ENCODE assay signal across 16 cellular contexts in the genomic region with DNA sequence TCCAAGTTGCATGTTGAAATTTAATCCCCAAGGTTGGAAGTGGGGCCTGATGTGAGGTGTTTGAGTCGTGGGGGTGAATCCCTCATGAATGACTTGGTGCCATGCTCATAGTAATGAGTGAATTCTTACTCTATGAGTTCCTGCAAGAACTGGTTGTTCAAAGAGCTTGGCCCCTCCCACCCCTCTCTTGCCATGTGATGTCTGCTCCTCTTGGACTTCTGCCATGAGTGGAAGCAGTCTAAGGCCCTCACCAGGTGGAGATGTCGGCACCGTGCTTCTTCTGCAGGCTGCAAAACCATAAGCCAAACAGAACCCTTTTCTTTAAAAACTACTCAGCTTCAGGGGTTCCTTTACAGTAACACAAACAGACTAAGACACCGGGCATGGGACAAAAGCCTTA. TPM values are rescaled to one million over a fixed set of nuclear protein-coding genes. Genes with fewer than 3 reads are reported as not detected.
DNase-seq lines count a peak whose midpoint lies in the region; ATAC-seq, FAIRE-seq and TF ChIP-seq lines count a peak whose summit lies in the region.
"Had no signal": no experiment of that assay in that cellular context is flagged by ENCODE, and none has a peak within 500 bp of the region (broad histone marks: within the 10 kb centered on the region; RNA-seq: fewer than 3 reads in every experiment).

No MANE protein-coding gene starts in this region.

- intact Hi-C loops in Calu3 (cut with micrococcal nuclease; ENCODE audit: unreplicated experiment): no loop called here

- TF ChIP-seq CTCF in Calu3 (IDR thresholded peaks at IDR 0.05; ENCODE audit: unreplicated experiment): no peak

- H3K36me3 Mint-ChIP-seq in Calu3 (ENCODE audit: insufficient read depth, unreplicated experiment): no peaks in the 10 kb centered on the region
- no peaks in the 10 kb centered on the region for H3K36me3 Mint-ChIP-seq in T-helper 2 cell treated with Interferon-gamma antibody and Interleukin-4, amounts not matched to agents 5 μg/mL and 100 μg/mL, for 36 hours (ENCODE audit: low read depth)
- no peaks in the 10 kb centered on the region for H3K36me3 Mint-ChIP-seq in activated T-cell treated with anti-CD3 and anti-CD28 coated beads, Interleukin-2, amount 50 U/mL, for 4 hours (ENCODE audit: insufficient read depth)
- H3K36me3 Mint-ChIP-seq: mesothelial cell of epicardium had no signal

- peak; percentile 61 for DNase-seq in A172 (ENCODE audit: low spot score)
- peak; percentile 45 for DNase-seq in Calu3
- peak; percentile 44 for DNase-seq in RCC 7860 (ENCODE audit: low spot score)
- no peak for DNase-seq in T-helper 2 cell treated with Interferon-gamma antibody and Interleukin-4, amounts not matched to agents 5 μg/mL and 100 μg/mL, for 36 hours (ENCODE audit: low spot score)
- DNase-seq in GDM1 (lab: John Stamatoyannopoulos, UW): no peak
- no peak for DNase-seq in activated T-cell treated with anti-CD3 and anti-CD28 coated beads, Interleukin-2, amount 50 U/mL, for 4 hours
- DNase-seq: activated T-cell treated with anti-CD3 and anti-CD28 coated beads, Interleukin-2, amount 50 U/mL, for 72 hours; glutamatergic neuron; NCI-H524 treated with DMSO at 0.1 percent for 48 hours; T-helper 9 cell; trophoblast cell had no signal

- H3K27ac Mint-ChIP-seq in Calu3 (ENCODE audit: unreplicated experiment): no peak overlapping the region
- no peak overlapping the region for H3K27ac Mint-ChIP-seq in T-helper 2 cell treated with Interferon-gamma antibody and Interleukin-4, amounts not matched to agents 5 μg/mL and 100 μg/mL, for 36 hours
- H3K27ac Mint-ChIP-seq: activated T-cell treated with anti-CD3 and anti-CD28 coated beads, Interleukin-2, amount 50 U/mL, for 72 hours had no signal

- FAIRE-seq in RCC 7860 (lab: Jason Lieb, UNC): no peak
- FAIRE-seq: GM12892 had no signal

- no peak overlapping the region for H3K4me3 Mint-ChIP-seq in Calu3 (ENCODE audit: low read depth, unreplicated experiment)
- no peak overlapping the region for H3K4me3 Mint-ChIP-seq in T-helper 2 cell treated with Interferon-gamma antibody and Interleukin-4, amounts not matched to agents 5 μg/mL and 100 μg/mL, for 36 hours
- no peak overlapping the region for H3K4me3 Mint-ChIP-seq in activated T-cell treated with anti-CD3 and anti-CD28 coated beads, Interleukin-2, amount 50 U/mL, for 4 hours
- H3K4me3 Mint-ChIP-seq: activated T-cell treated with anti-CD3 and anti-CD28 coated beads, Interleukin-2, amount 50 U/mL, for 72 hours; mesothelial cell of epicardium had no signal

- H3K9me3 Mint-ChIP-seq in Calu3 (ENCODE audit: low read depth, unreplicated experiment): no peaks in the 10 kb centered on the region
- no peaks in the 10 kb centered on the region for H3K9me3 Mint-ChIP-seq in T-helper 2 cell treated with Interferon-gamma antibody and Interleukin-4, amounts not matched to agents 5 μg/mL and 100 μg/mL, for 36 hours
- no peaks in the 10 kb centered on the region for H3K9me3 Mint-ChIP-seq in activated T-cell treated with anti-CD3 and anti-CD28 coated beads, Interleukin-2, amount 50 U/mL, for 4 hours
- H3K9me3 Mint-ChIP-seq: activated T-cell treated with anti-CD3 and anti-CD28 coated beads, Interleukin-2, amount 50 U/mL, for 72 hours; mesothelial cell of epicardium had no signal

- H3K4me1 Mint-ChIP-seq in Calu3 (ENCODE audit: low read depth, unreplicated experiment): peaks cover 35% of the 10 kb centered on the region
- H3K4me1 Mint-ChIP-seq in T-helper 2 cell treated with Interferon-gamma antibody and Interleukin-4, amounts not matched to agents 5 μg/mL and 100 μg/mL, for 36 hours (ENCODE audit: low read depth): peaks cover 35% of the 10 kb centered on the region
- peaks cover 48% of the 10 kb centered on the region for H3K4me1 Mint-ChIP-seq in activated T-cell treated with anti-CD3 and anti-CD28 coated beads, Interleukin-2, amount 50 U/mL, for 4 hours (ENCODE audit: low read depth)

- ATAC-seq in esophagus mucosa: peak; percentile 78
- ATAC-seq in GM19328 (IDR thresholded peaks at IDR 0.05; ENCODE audit: unreplicated experiment): no peak
- ATAC-seq in activated T-cell treated with anti-CD3 and anti-CD28 coated beads, Interleukin-2, amount 50 U/mL, for 4 hours: no peak
- ATAC-seq: activated T-cell treated with anti-CD3 and anti-CD28 coated beads, Interleukin-2, amount 50 U/mL, for 72 hours had no signal

- CTCF ChIA-PET in Calu3 (lab: Charles Lee): interaction anchor here (0.6 to 4.4 kb wide), 4 partner anchors 36 to 594 kb away, joined by 4 to 24 read pairs (median 6); partner anchors contain the start of gene LAMB3

- H3K27me3 Mint-ChIP-seq in Calu3 (ENCODE audit: unreplicated experiment): peaks cover 15% of the 10 kb centered on the region
- peaks cover 12% of the 10 kb centered on the region for H3K27me3 Mint-ChIP-seq in T-helper 2 cell treated with Interferon-gamma antibody and Interleukin-4, amounts not matched to agents 5 μg/mL and 100 μg/mL, for 36 hours (ENCODE audit: low read depth)
- H3K27me3 Mint-ChIP-seq in activated T-cell treated with anti-CD3 and anti-CD28 coated beads, Interleukin-2, amount 50 U/mL, for 4 hours (ENCODE audit: low read depth): no peaks in the 10 kb centered on the region

- BruUV-seq in Calu3 (replicated peaks; lab: Mats Ljungman, UMichigan): no TSS peak

RNA-seq across cellular contexts. Expression of gene G0S2, which starts 14.3 kb away (rescaled TPM):
- total RNA-seq in A172 (2014; rRNA removed; shearing (Covaris generic)): not detected in 2 replicates
- total RNA-seq in Calu3 (2022) (2.4 and 4.0 TPM in 2 replicates), esophagus mucosa (2.3 TPM)
- 10 to 100 TPM; 16.3 to 55.6 (median 39.0) TPM for total RNA-seq in activated T-cell treated with anti-CD3 and anti-CD28 coated beads, Interleukin-2, amount 50 U/mL, for 4 hours

RNA-seq across cellular contexts. Expression of gene HSD11B1, which starts 15.2 kb away (rescaled TPM):
- total RNA-seq in A172 (2014; rRNA removed; shearing (Covaris generic)): 0.69 and 1.5 TPM in 2 replicates
- 0.59 TPM in 1 of 2 replicates, not detected in the other for total RNA-seq in Calu3 (2022)
- total RNA-seq in esophagus mucosa: 0.36 TPM
- total RNA-seq in activated T-cell treated with anti-CD3 and anti-CD28 coated beads, Interleukin-2, amount 50 U/mL, for 4 hours: 1 to 10 TPM; 2.6 to 8.7 (median 2.7) TPM
- total RNA-seq: cerebellum, mesothelial cell of epicardium had no signal

RNA-seq across cellular contexts. Expression of gene LAMB3, which starts 37.3 kb away (rescaled TPM):
- 7.0 and 13.7 TPM in 2 replicates for total RNA-seq in A172 (2014; rRNA removed; shearing (Covaris generic))
- total RNA-seq in Calu3 (2022) (331 and 333 TPM in 2 replicates), esophagus mucosa (76.7 TPM)
- 1 to 10 TPM in 1 of 3 donors, under 1 TPM in 2; 0.38 to 1.5 (median 0.55) TPM for total RNA-seq in activated T-cell treated with anti-CD3 and anti-CD28 coated beads, Interleukin-2, amount 50 U/mL, for 4 hours

Comparison
In these comparisons a context has a peak if more than half of its experiments do, and no peak if none do; other contexts are left out.
1. DNase-seq: peak in A172 (single experiment), Calu3 (single experiment) and RCC 7860 (single experiment); none in T-helper 2 cell treated with Interferon-gamma antibody and Interleukin-4, amounts not matched to agents 5 μg/mL and 100 μg/mL, for 36 hours (single experiment), GDM1 (single experiment) and activated T-cell treated with anti-CD3 and anti-CD28 coated beads, Interleukin-2, amount 50 U/mL, for 4 hours (single experiment).